Comparison of ENCODE assay signal across 15 cellular contexts in the genomic region with DNA sequence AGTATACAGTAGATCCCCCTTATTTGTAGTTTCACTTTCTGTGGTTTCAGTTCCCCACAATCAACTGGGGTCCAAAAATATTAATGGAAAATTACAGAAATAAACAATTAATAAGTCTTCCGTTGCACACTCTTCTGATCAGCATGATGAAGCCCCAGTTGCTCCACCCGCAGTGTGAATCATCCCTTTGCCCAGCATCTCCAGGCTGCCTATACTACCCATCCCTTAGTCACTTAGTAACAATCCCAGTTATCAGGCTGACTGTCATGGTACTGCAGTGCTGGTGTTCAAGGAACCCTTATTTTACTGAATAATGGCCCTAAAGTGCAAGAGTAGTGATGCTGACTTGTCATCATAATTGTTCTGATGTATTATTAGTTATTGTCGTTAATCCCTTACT. TPM values are rescaled to one million over a fixed set of nuclear protein-coding genes. Genes with fewer than 3 reads are reported as not detected.
A peak's percentile ranks its signal among the peaks of the same experiment; 100 is the strongest.
DNase-seq lines count a peak whose midpoint lies in the region; ATAC-seq and TF ChIP-seq lines count a peak whose summit lies in the region.
"Had no signal": no experiment of that assay in that cellular context is flagged by ENCODE, and none has a peak within 500 bp of the region (broad histone marks: within the 10 kb centered on the region; RNA-seq: fewer than 3 reads in every experiment).

No MANE protein-coding gene starts in this region.

- H2BK15ac ChIP-seq in mesenchymal stem cell (ENCODE audit: low read depth, poor library complexity, severe bottlenecking), result no peak overlapping the region

- CTCF ChIA-PET in mammary epithelial cell (lab: Charles Lee; ENCODE audit: low non-redundant PET), result no interaction called here

- H3K79me2 ChIP-seq in OCI-LY3 (ENCODE audit: low read length) (no peaks in the 10 kb centered on the region), mammary epithelial cell (ENCODE audit: insufficient read depth, low read length) (no peaks in the 10 kb centered on the region)

- no peak overlapping the region for H3K14ac ChIP-seq in mesenchymal stem cell (ENCODE audit: low read length in 2 of 2)

- peak; percentile 71 for DNase-seq in Daoy (ENCODE audit: low read depth)
- DNase-seq in mammary epithelial cell, result peak; percentile 65
- peak; percentile 69 for DNase-seq in mesenchymal stem cell
- no peak for DNase-seq in NCI-H1694 treated with DMSO at 0.1 percent for 48 hours (lab: John Stamatoyannopoulos, UW)
- DNase-seq in COLO829 (ENCODE audit: low spot score), result no peak
- no peak for DNase-seq in activated CD8-positive, alpha-beta memory T cell treated with anti-CD3 and anti-CD28 coated beads, Interleukin-2, amount 50 U/mL, for 4 hours
- DNase-seq: activated CD8-positive, alpha-beta T cell treated with anti-CD3 and anti-CD28 coated beads for 36 hours; activated effector memory CD4-positive, alpha-beta T cell treated with anti-CD3 and anti-CD28 coated beads, Interleukin-2, amount 50 U/mL, for 16 hours; CD4-positive, alpha-beta T cell; heart left ventricle; NCI-H2081 treated with DMSO at 0.1 percent for 48 hours; SIG-M5 had no signal

- H3K4me1 ChIP-seq in OCI-LY3 (ENCODE audit: low read length), result peaks cover 13% of the 10 kb centered on the region
- peaks cover 20% of the 10 kb centered on the region for H3K4me1 ChIP-seq in mammary epithelial cell (ENCODE audit: insufficient read depth, low read length)
- peaks cover 8% of the 10 kb centered on the region for H3K4me1 ChIP-seq in mesenchymal stem cell (ENCODE audit: control insufficient read depth, insufficient read depth, low read depth, low read length)
- H3K4me1 ChIP-seq: heart left ventricle had no signal

- no peak overlapping the region for H2BK12ac ChIP-seq in mesenchymal stem cell (ENCODE audit: low read length in 2 of 2)

- BruUV-seq in mammary epithelial cell (replicated peaks; lab: Mats Ljungman, UMichigan), result no TSS peak

- H3K27ac ChIP-seq in OCI-LY3 (ENCODE audit: low read length) (no peak overlapping the region), mammary epithelial cell (ENCODE audit: insufficient read depth, low read depth, low read length) (no peak overlapping the region), mesenchymal stem cell (ENCODE audit: low read length, poor library complexity, severe bottlenecking) (no peak overlapping the region)
- H3K27ac ChIP-seq: heart left ventricle had no signal

- H3K18ac ChIP-seq in mesenchymal stem cell (ENCODE audit: low read depth in 1 of 2, low read length in 2 of 2), result no peak overlapping the region

- dilution Hi-C loops in mammary epithelial cell (cut with HindIII; ENCODE audit: low sequenced_read_pairs), result no loop called here

- peak overlapping the region; percentile 29 for H3K4me2 ChIP-seq in OCI-LY3 (ENCODE audit: low read length)
- H3K4me2 ChIP-seq in mammary epithelial cell (ENCODE audit: insufficient read depth, low read depth, low read length), result no peak overlapping the region
- no peak overlapping the region for H3K4me2 ChIP-seq in mesenchymal stem cell (ENCODE audit: low read length, poor library complexity, severe bottlenecking)

- no peak for TF ChIP-seq CTCF in OCI-LY3 (IDR thresholded peaks at IDR 0.05; ENCODE audit: low read depth, low read length)
- no peak for TF ChIP-seq CTCF in mammary epithelial cell (conservative IDR thresholded peaks at IDR 0.05 in 1 of 2, IDR thresholded peaks at IDR 0.05 in 1 of 2; ENCODE audit: extremely low read depth in 1 of 2, insufficient read depth in 1 of 2, low read depth in 1 of 2, low read length in 2 of 2)

- in situ Hi-C loops in mammary epithelial cell (cut with MboI; ENCODE audit: low sequenced_read_pairs in 2 of 2), result no loop called here

- no peak overlapping the region for H3K4me3 ChIP-seq in OCI-LY3 (ENCODE audit: low read length)
- H3K4me3 ChIP-seq in mammary epithelial cell (replicated peaks in 1 of 3; ENCODE audit: insufficient read depth in 1 of 3, low read depth in 2 of 3, low read length in 3 of 3), result no peak overlapping the region
- peak overlapping the region in 1 of 2 experiments; percentile 2 for H3K4me3 ChIP-seq in mesenchymal stem cell (ENCODE audit: insufficient read depth in 1 of 2, low read depth in 1 of 2, low read length in 2 of 2)
- H3K4me3 ChIP-seq: heart left ventricle had no signal

- H4K20me1 ChIP-seq in OCI-LY3 (ENCODE audit: insufficient read depth, low read length) (no peaks in the 10 kb centered on the region), mammary epithelial cell (ENCODE audit: insufficient read depth, low read length) (no peaks in the 10 kb centered on the region)

- intact Hi-C loops in mammary epithelial cell (cut with micrococcal nuclease), result no loop called here

- H3K27me3 ChIP-seq in OCI-LY3 (ENCODE audit: low read depth, low read length), result peaks cover 4% of the 10 kb centered on the region; the same call in 1 of the 2 replicates
- no peaks in the 10 kb centered on the region for H3K27me3 ChIP-seq in mammary epithelial cell (ENCODE audit: insufficient read depth, low read length)
- no peaks in the 10 kb centered on the region for H3K27me3 ChIP-seq in mesenchymal stem cell (ENCODE audit: control insufficient read depth in 1 of 2, insufficient read depth in 1 of 2, low read length in 2 of 2)

- H2BK5ac ChIP-seq in mesenchymal stem cell (ENCODE audit: low read depth, low read length, poor library complexity, severe bottlenecking), result no peak overlapping the region

- H3K9ac ChIP-seq in OCI-LY3 (ENCODE audit: low read length), result no peak overlapping the region
- H3K9ac ChIP-seq in mammary epithelial cell (ENCODE audit: insufficient read depth, low read length), result no peak overlapping the region
- no peak overlapping the region for H3K9ac ChIP-seq in mesenchymal stem cell (ENCODE audit: low read length)

- H2AFZ ChIP-seq in OCI-LY3 (ENCODE audit: low read depth, low read length) (no peak overlapping the region), mammary epithelial cell (ENCODE audit: low read depth, low read length) (no peak overlapping the region), mesenchymal stem cell (ENCODE audit: low read depth, low read length) (no peak overlapping the region)

- no peak for ATAC-seq in HG03045 (IDR thresholded peaks at IDR 0.05; ENCODE audit: unreplicated experiment)
- ATAC-seq: activated CD8-positive, alpha-beta T cell treated with anti-CD3 and anti-CD28 coated beads for 36 hours; heart left ventricle had no signal

- H4K8ac ChIP-seq in mesenchymal stem cell (ENCODE audit: low read length), result no peak overlapping the region

- 53% methylated on average over 3 of the region's 3 CpGs for WGBS in mammary epithelial cell (ENCODE audit: low coverage, missing lambda C conversion rate)
- 17% methylated on average over 2 of the region's 3 CpGs for WGBS in mesenchymal stem cell

- H3K4ac ChIP-seq in mesenchymal stem cell (ENCODE audit: low read depth in 1 of 2, low read length in 2 of 2), result no peak overlapping the region

- H3K79me1 ChIP-seq in mesenchymal stem cell (replicated peaks; ENCODE audit: low read length, poor library complexity, severe bottlenecking), result peaks cover 8% of the 10 kb centered on the region

- no peak overlapping the region for H2AK5ac ChIP-seq in mesenchymal stem cell (ENCODE audit: low read length, severe bottlenecking)

- H2BK120ac ChIP-seq in mesenchymal stem cell (ENCODE audit: low read depth, low read length), result no peak overlapping the region

- no peaks in the 10 kb centered on the region for H3K9me3 ChIP-seq in OCI-LY3 (ENCODE audit: insufficient read depth, low read length)
- no peaks in the 10 kb centered on the region for H3K9me3 ChIP-seq in mammary epithelial cell (replicated peaks; ENCODE audit: insufficient read depth, low read length)
- no peaks in the 10 kb centered on the region for H3K9me3 ChIP-seq in mesenchymal stem cell (ENCODE audit: control insufficient read depth, low read length)
- H3K9me3 ChIP-seq: heart left ventricle had no signal

- H4K91ac ChIP-seq in mesenchymal stem cell (ENCODE audit: low read length), result no peak overlapping the region

- H3K23ac ChIP-seq in mesenchymal stem cell (ENCODE audit: low read length in 2 of 2), result no peak overlapping the region

- no peaks in the 10 kb centered on the region for H3K36me3 ChIP-seq in OCI-LY3 (replicated peaks; ENCODE audit: low read depth, low read length)
- H3K36me3 ChIP-seq in mammary epithelial cell (ENCODE audit: insufficient read depth, low read length), result no peaks in the 10 kb centered on the region
- H3K36me3 ChIP-seq in mesenchymal stem cell (ENCODE audit: control insufficient read depth in 1 of 2, insufficient read depth in 2 of 2, low read depth in 1 of 2, low read length in 2 of 2), result no peaks in the 10 kb centered on the region
- H3K36me3 ChIP-seq: heart left ventricle had no signal

RNA-seq across cellular contexts. Expression of gene SHC3, which starts 28.9 kb away (rescaled TPM):
- 2.3 and 10.1 TPM in 2 replicates for total RNA-seq in Daoy (2014; rRNA removed; shearing (Covaris generic))
- under 1 TPM; under 0.01 to 0.09 TPM for total RNA-seq in mammary epithelial cell
- not detected for polyA plus RNA-seq in mammary epithelial cell
- polyA minus RNA-seq in mammary epithelial cell, result not detected
- polyA plus RNA-seq in mesenchymal stem cell (2013, experiment 1 of 2), result 3.0 TPM
- 3.1 TPM for polyA plus RNA-seq in mesenchymal stem cell (2013, experiment 2 of 2)
- total RNA-seq: activated CD8-positive, alpha-beta T cell treated with anti-CD3 and anti-CD28 coated beads for 36 hours; CD4-positive, alpha-beta T cell; G401 had no signal

Comparison
In these comparisons a context has a peak if more than half of its experiments do, and no peak if none do; other contexts are left out.
1. DNase-seq: peak in Daoy (single experiment), mammary epithelial cell (single experiment) and mesenchymal stem cell (single experiment); none in NCI-H1694 treated with DMSO at 0.1 percent for 48 hours (single experiment), COLO829 (single experiment) and activated CD8-positive, alpha-beta memory T cell treated with anti-CD3 and anti-CD28 coated beads, Interleukin-2, amount 50 U/mL, for 4 hours (single experiment).